16 cellular contexts compared by ENCODE assay signal in genomic region chr2:11687736-11688135, GRCh38. TPM values are rescaled to one million over a fixed set of nuclear protein-coding genes. Genes with fewer than 3 reads are reported as not detected.
DNase-seq lines count a peak whose midpoint lies in the region; ATAC-seq and TF ChIP-seq lines count a peak whose summit lies in the region.
"Had no signal": no experiment of that assay in that cellular context is flagged by ENCODE, and none has a peak within 500 bp of the region (broad histone marks: within the 10 kb centered on the region; RNA-seq: fewer than 3 reads in every experiment).

No MANE protein-coding gene starts in this region.

- H3K4me1 Mint-ChIP-seq in T-helper 2 cell treated with Interferon-gamma antibody and Interleukin-4, amounts not matched to agents 5 μg/mL and 100 μg/mL, for 36 hours (ENCODE audit: low read depth), result peaks cover 11% of the 10 kb centered on the region

- in situ Hi-C loops in gastrocnemius medialis (cut with MboI; ENCODE audit: low sequenced_read_pairs in 4 of 4), result loop anchor here (10.0 to 25.0 kb wide), 4 partner anchors 93 to 200 kb away; no protein-coding TSS in a partner anchor

- peaks cover 35% of the 10 kb centered on the region for H3K27me3 Mint-ChIP-seq in T-helper 2 cell treated with Interferon-gamma antibody and Interleukin-4, amounts not matched to agents 5 μg/mL and 100 μg/mL, for 36 hours (ENCODE audit: low read depth)

- no peaks in the 10 kb centered on the region for H3K9me3 Mint-ChIP-seq in T-helper 2 cell treated with Interferon-gamma antibody and Interleukin-4, amounts not matched to agents 5 μg/mL and 100 μg/mL, for 36 hours
- H3K9me3 Mint-ChIP-seq: CD4-positive, alpha-beta memory T cell; nephron had no signal

- DNase-seq in T-helper 2 cell treated with Interferon-gamma antibody and Interleukin-4, amounts not matched to agents 5 μg/mL and 100 μg/mL, for 36 hours (ENCODE audit: low spot score), result no peak
- DNase-seq in T-helper 2 cell, result no peak
- no peak for DNase-seq in left ventricle myocardium superior
- peak; percentile 75 to 92 for DNase-seq in gastrocnemius medialis
- DNase-seq in retina, result no peak
- no peak for DNase-seq in NCI-H2171 treated with DMSO at 0.1 percent for 48 hours (lab: John Stamatoyannopoulos, UW)
- no peak for DNase-seq in NOMO-1 treated with dmso at 0.1 percent for 144 hours (lab: John Stamatoyannopoulos, UW; ENCODE audit: unreplicated experiment)
- DNase-seq: NCI-H1436 treated with DMSO at 0.1 percent for 48 hours had no signal

- no peaks in the 10 kb centered on the region for H3K27me3 ChIP-seq in gastrocnemius medialis

- H3K9me3 ChIP-seq in gastrocnemius medialis, result no peaks in the 10 kb centered on the region

- H3K4me3 ChIP-seq in WI38 (ENCODE audit: low read depth, low read length), result no peak overlapping the region
- H3K4me3 ChIP-seq in gastrocnemius medialis, result peak overlapping the region; percentile 30 to 38 (median 36)

- H3K4me3 Mint-ChIP-seq in T-helper 2 cell treated with Interferon-gamma antibody and Interleukin-4, amounts not matched to agents 5 μg/mL and 100 μg/mL, for 36 hours, result peak overlapping the region; percentile 76

- H3K27ac ChIP-seq in gastrocnemius medialis, result peak overlapping the region; percentile 92 to 100 (median 93)
- H3K27ac ChIP-seq: 22Rv1 had no signal

- peaks cover 59 to 72% of the 10 kb centered on the region in 2 donors for H3K4me1 ChIP-seq in gastrocnemius medialis

- H3K36me3 Mint-ChIP-seq in T-helper 2 cell treated with Interferon-gamma antibody and Interleukin-4, amounts not matched to agents 5 μg/mL and 100 μg/mL, for 36 hours (ENCODE audit: low read depth), result no peaks in the 10 kb centered on the region
- H3K36me3 Mint-ChIP-seq: CD4-positive, alpha-beta memory T cell had no signal

- ATAC-seq in left ventricle myocardium superior, result peak; percentile 25
- ATAC-seq in gastrocnemius medialis, result peak; percentile 61 to 70

- no peaks in the 10 kb centered on the region for H3K36me3 ChIP-seq in gastrocnemius medialis

- intact Hi-C loops in left ventricle myocardium superior (cut with micrococcal nuclease), result loop anchor here (5.0 kb wide), 1 partner anchor 90 kb away; no protein-coding TSS in a partner anchor
- intact Hi-C loops in gastrocnemius medialis (cut with DNase I; ENCODE audit: low total_unique reads), result loop anchor here (1.0 kb wide), 3 partner anchors 10 to 92 kb away; partner anchors contain the start of gene LPIN1

- no peak overlapping the region for H3K27ac Mint-ChIP-seq in T-helper 2 cell treated with Interferon-gamma antibody and Interleukin-4, amounts not matched to agents 5 μg/mL and 100 μg/mL, for 36 hours

- TF ChIP-seq CTCF in WI38 (IDR thresholded peaks at IDR 0.05; ENCODE audit: low read depth, low read length) (0 out of 2 replicates have a peak, but pooled peaks have one; percentile 4), gastrocnemius medialis (IDR thresholded peaks at IDR 0.05 in 4 of 5, conservative IDR thresholded peaks at IDR 0.05 in 1 of 5) (no peak)

- no peak for TF ChIP-seq POLR2A in gastrocnemius medialis (IDR thresholded peaks at IDR 0.05)

RNA-seq across cellular contexts. Expression of gene NTSR2, which starts 17.7 kb away (rescaled TPM):
- total RNA-seq in left ventricle myocardium superior (not detected), gastrocnemius medialis (under 1 TPM in 2 of 4 donors, not detected in 2; 0.62 to 0.85 TPM)
- total RNA-seq: bronchial epithelial cell; CD4-positive, alpha-beta memory T cell; G401; IMR-90; left colon had no signal

RNA-seq across cellular contexts. Expression of gene LPIN1, which starts 58.7 kb away (rescaled TPM):
- total RNA-seq in left ventricle myocardium superior (61.5 TPM), gastrocnemius medialis (100 to 1,000 TPM; 292 to 606 (median 472) TPM)

Comparison
In these comparisons a context has a peak if more than half of its experiments do, and no peak if none do; other contexts are left out.
1. DNase-seq: peak in gastrocnemius medialis (2 of 2); none in T-helper 2 cell treated with Interferon-gamma antibody and Interleukin-4, amounts not matched to agents 5 μg/mL and 100 μg/mL, for 36 hours (single experiment), T-helper 2 cell (0 of 5), left ventricle myocardium superior (single experiment), retina (single experiment), NCI-H2171 treated with DMSO at 0.1 percent for 48 hours (single experiment) and NOMO-1 treated with dmso at 0.1 percent for 144 hours (single experiment).